In the genomic region with DNA sequence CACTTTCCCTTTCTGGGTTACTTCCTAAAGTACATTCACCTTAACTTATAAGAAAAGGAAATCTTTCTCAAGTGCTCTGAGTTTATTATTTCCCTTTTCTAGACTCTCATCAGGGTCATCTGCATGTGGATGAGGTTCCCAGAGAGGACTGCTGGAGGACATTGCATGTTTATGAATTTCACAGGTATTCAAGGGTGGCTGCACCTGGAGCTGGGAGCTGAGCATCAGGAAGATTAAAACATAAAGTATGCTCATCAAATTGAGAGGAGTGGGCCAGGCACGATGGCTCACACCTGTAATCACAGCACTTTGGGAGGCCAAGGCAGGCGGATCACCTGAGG, we compare ENCODE assay signal across 9 cellular contexts. TPM values are rescaled to one million over a fixed set of nuclear protein-coding genes. Genes with fewer than 3 reads are reported as not detected.
DNase-seq lines count a peak whose midpoint lies in the region; ATAC-seq and TF ChIP-seq lines count a peak whose summit lies in the region.
"Had no signal": no experiment of that assay in that cellular context is flagged by ENCODE, and none has a peak within 500 bp of the region (broad histone marks: within the 10 kb centered on the region; RNA-seq: fewer than 3 reads in every experiment).

No MANE protein-coding gene starts in this region.

- H3K27ac Mint-ChIP-seq in progenitor cell of endocrine pancreas: peak overlapping the region; percentile 73

- H3K9ac ChIP-seq in DND-41 (ENCODE audit: low read depth, low read length): peak overlapping the region; percentile 47
- no peak overlapping the region for H3K9ac ChIP-seq in Karpas-422 (ENCODE audit: low read length)

- ATAC-seq in DND-41 (ENCODE audit: insufficient read depth, low read depth) (no peak; the same call in 2 of the 3 replicates), GM21619 (IDR thresholded peaks at IDR 0.05; ENCODE audit: unreplicated experiment) (no peak)

- no peaks in the 10 kb centered on the region for H3K36me3 ChIP-seq in DND-41 (ENCODE audit: insufficient read depth, low read length)
- no peaks in the 10 kb centered on the region for H3K36me3 ChIP-seq in Karpas-422 (ENCODE audit: insufficient read depth, low read length)

- H3K27ac ChIP-seq in DND-41 (ENCODE audit: low read length) (peak overlapping the region; percentile 92), Karpas-422 (ENCODE audit: low read length) (no peak overlapping the region), coronary artery (peak overlapping the region; percentile 6 to 82)

- H3K4me3 ChIP-seq in DND-41 (ENCODE audit: low read depth in 1 of 2, low read length in 2 of 2) (peak overlapping the region in 1 of 2 experiments; percentile 38; a peak in 2 of 4 replicates), Karpas-422 (ENCODE audit: low read length) (no peak overlapping the region), coronary artery (no peak overlapping the region)

- H3K79me2 ChIP-seq in DND-41 (ENCODE audit: insufficient read depth, low read length): no peaks in the 10 kb centered on the region
- no peaks in the 10 kb centered on the region for H3K79me2 ChIP-seq in Karpas-422 (ENCODE audit: low read length)

- DNase-seq in DND-41 (no peak), Karpas-422 (no peak), coronary artery (ENCODE audit: low spot score) (no peak), progenitor cell of endocrine pancreas (ENCODE audit: low spot score, unreplicated experiment) (no peak), NCI-H2171 (lab: John Stamatoyannopoulos, UW) (no peak), SHP77 (lab: John Stamatoyannopoulos, UW) (no peak)
- no peak for DNase-seq in effector CD8-positive, alpha-beta T cell (lab: John Stamatoyannopoulos, UW)
- DNase-seq: NCI-H2107 had no signal

- no peak overlapping the region for H3K4me3 Mint-ChIP-seq in progenitor cell of endocrine pancreas (ENCODE audit: low read depth)

- H4K20me1 ChIP-seq in DND-41 (ENCODE audit: insufficient read depth, low read length): no peaks in the 10 kb centered on the region
- H4K20me1 ChIP-seq in Karpas-422 (ENCODE audit: insufficient read depth, low read depth, low read length): no peaks in the 10 kb centered on the region

- TF ChIP-seq CTCF in DND-41 (IDR thresholded peaks at IDR 0.05; ENCODE audit: borderline replicate concordance, extremely low read depth, low read length, poor library complexity, severe bottlenecking) (no peak), coronary artery (IDR thresholded peaks at IDR 0.05) (no peak), progenitor cell of endocrine pancreas (IDR thresholded peaks at IDR 0.05; ENCODE audit: unreplicated experiment) (no peak)

- H3K4me1 Mint-ChIP-seq in progenitor cell of endocrine pancreas (ENCODE audit: low read depth): peaks cover 15% of the 10 kb centered on the region

- no peaks in the 10 kb centered on the region for H3K36me3 Mint-ChIP-seq in progenitor cell of endocrine pancreas (ENCODE audit: insufficient read depth)

- peak overlapping the region; percentile 74 for H2AFZ ChIP-seq in DND-41 (ENCODE audit: low read depth, low read length)
- 0 out of 2 replicates have a peak overlapping the region, but pooled peaks have one; percentile 42 for H2AFZ ChIP-seq in Karpas-422 (ENCODE audit: low read length)

- H3K4me1 ChIP-seq in DND-41 (ENCODE audit: insufficient read depth, low read length): peaks cover 24% of the 10 kb centered on the region
- no peaks in the 10 kb centered on the region for H3K4me1 ChIP-seq in Karpas-422 (ENCODE audit: low read length)

- no peaks in the 10 kb centered on the region for H3K9me2 ChIP-seq in Karpas-422 (replicated peaks; ENCODE audit: insufficient read depth, low read length)

- no peaks in the 10 kb centered on the region for H3K27me3 ChIP-seq in DND-41 (ENCODE audit: insufficient read depth, low read length, poor library complexity)
- H3K27me3 ChIP-seq in Karpas-422 (ENCODE audit: low read length): no peaks in the 10 kb centered on the region

- no peaks in the 10 kb centered on the region for H3K9me3 Mint-ChIP-seq in progenitor cell of endocrine pancreas (ENCODE audit: low read depth)

- H3K9me3 ChIP-seq in DND-41 (ENCODE audit: insufficient read depth, low read length, severe bottlenecking) (no peaks in the 10 kb centered on the region), Karpas-422 (ENCODE audit: low read length) (no peaks in the 10 kb centered on the region)

- H3K4me2 ChIP-seq in DND-41 (ENCODE audit: insufficient read depth, low read length) (peak overlapping the region; percentile 60), Karpas-422 (ENCODE audit: low read depth, low read length, poor library complexity, severe bottlenecking) (no peak overlapping the region)

- H3K27me3 Mint-ChIP-seq in progenitor cell of endocrine pancreas: no peaks in the 10 kb centered on the region

RNA-seq across cellular contexts. Expression of a gene that starts 34.7 kb away (rescaled TPM):
- 41.6 and 58.5 TPM in 2 replicates for total RNA-seq in Karpas-422 (2014; rRNA removed; shearing (Covaris generic); ENCODE audit: low replicate concordance)
- total RNA-seq in progenitor cell of endocrine pancreas: 98.1 and 99.5 TPM in 2 replicates

RNA-seq across cellular contexts. Expression of a gene that starts 59.3 kb away (rescaled TPM):
- total RNA-seq in Karpas-422 (2014; rRNA removed; shearing (Covaris generic); ENCODE audit: low replicate concordance): 23.2 and 32.6 TPM in 2 replicates
- 17.4 and 17.6 TPM in 2 replicates for total RNA-seq in progenitor cell of endocrine pancreas
